In the genomic region with DNA sequence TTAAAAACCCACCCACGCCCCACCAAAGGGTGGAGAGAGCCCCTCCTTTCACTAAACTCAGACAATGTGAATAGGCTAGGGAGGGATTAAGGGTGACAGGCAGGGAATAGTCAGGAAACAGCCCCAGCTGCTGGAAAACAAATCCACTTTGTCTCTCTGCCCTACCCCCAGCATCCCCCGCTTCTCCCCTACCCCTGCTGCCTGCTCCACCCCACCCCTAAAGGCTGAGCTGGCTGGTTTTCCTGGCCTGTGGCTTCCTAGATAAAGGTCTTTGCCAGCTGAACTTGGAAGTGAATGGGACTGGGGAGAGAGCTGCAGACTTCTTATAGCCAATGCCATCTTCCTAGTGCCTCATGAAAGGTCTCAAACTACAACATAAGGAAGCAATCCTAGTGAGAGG, we compare ENCODE assay signal across 10 cellular contexts. TPM values are rescaled to one million over a fixed set of nuclear protein-coding genes. Genes with fewer than 3 reads are reported as not detected.
DNase-seq lines count a peak whose midpoint lies in the region; ATAC-seq, FAIRE-seq and TF ChIP-seq lines count a peak whose summit lies in the region.
"Had no signal": no experiment of that assay in that cellular context is flagged by ENCODE, and none has a peak within 500 bp of the region (broad histone marks: within the 10 kb centered on the region; RNA-seq: fewer than 3 reads in every experiment).

No MANE protein-coding gene starts in this region.

- H2AFZ ChIP-seq in K562 (ENCODE audit: low read depth, low read length), result no peak overlapping the region
- H2AFZ ChIP-seq: hepatocyte had no signal

- H3K79me2 ChIP-seq in K562 (ENCODE audit: control insufficient read depth, insufficient read depth, low read length), result peaks cover 70% of the 10 kb centered on the region

- no peak overlapping the region; the same call in 1 of the 2 replicates for H3K4me2 ChIP-seq in K562 (ENCODE audit: insufficient read depth, low read length)
- H3K4me2 ChIP-seq: hepatocyte had no signal

- intact Hi-C loops in K562 (cut with micrococcal nuclease), result loop anchor here (5.0 to 10.0 kb wide), 4 partner anchors 109 to 446 kb away; a partner anchor contains a TSS
- intact Hi-C loops in left cardiac atrium (cut with DNase I), result loop anchor here in 1 of 2 donors (5.0 kb wide), 1 partner anchor 109 kb away; no protein-coding TSS in a partner anchor
- intact Hi-C loops in posterior cingulate gyrus (cut with DNase I), result loop anchor here (5.0 to 10.0 kb wide), 2 partner anchors 117 to 269 kb away; a partner anchor contains a TSS

- H3K9ac ChIP-seq in K562 (ENCODE audit: insufficient read depth in 1 of 2, low read depth in 2 of 2, low read length in 2 of 2), result peak overlapping the region in 1 of 2 experiments; percentile 37; a peak in 1 of 4 replicates

- no TSS peak for BruUV-seq in K562 (replicated peaks; lab: Mats Ljungman, UMichigan)

- H3K4me3 ChIP-seq in K562, result no peak overlapping the region
- H3K4me3 ChIP-seq: hepatocyte, SJSA1 had no signal

- in situ Hi-C loops in K562 (cut with MboI), result loop anchor here (10.0 kb wide), 1 partner anchor 183 kb away; no protein-coding TSS in a partner anchor

- POLR2A ChIA-PET in K562 (lab: Yijun Ruan, JAX), result interaction anchor here (0.6 to 1.0 kb wide), 4 partner anchors 9 to 14 kb away, joined by 3 read pairs; no protein-coding TSS in a partner anchor

- H3K27ac ChIP-seq in K562 (ENCODE audit: extremely low read depth, low read depth, low read length), result peak overlapping the region; percentile 50; the same call in 2 of the 3 replicates
- H3K27ac ChIP-seq: hepatocyte, SJSA1 had no signal

- no peaks in the 10 kb centered on the region for H3K9me3 ChIP-seq in K562 (replicated peaks; ENCODE audit: control insufficient read depth, insufficient read depth, low read depth, low read length)
- H3K9me3 ChIP-seq: SJSA1 had no signal

- no peaks in the 10 kb centered on the region for H3K27me3 ChIP-seq in K562 (ENCODE audit: control insufficient read depth in 2 of 2, insufficient read depth in 2 of 2, low read length in 2 of 2)
- H3K27me3 ChIP-seq: hepatocyte, SJSA1 had no signal

- FAIRE-seq in K562 (lab: Jason Lieb, UNC), result no peak

- CTCF ChIA-PET in K562 (lab: Yijun Ruan, JAX; ENCODE audit: low intra/inter-chr PET ratio), result interaction anchor here (3.4 kb wide), 1 partner anchor 85 kb away, joined by 46 read pairs; no protein-coding TSS in a partner anchor

- H3K36me3 ChIP-seq in K562 (ENCODE audit: control insufficient read depth, insufficient read depth, low read length), result peaks cover 49% of the 10 kb centered on the region; the same call in 2 of the 3 replicates

- TF ChIP-seq RAD21 in K562 (CRISPR knock-in tag; conservative IDR thresholded peaks at IDR 0.05 in 1 of 2, IDR thresholded peaks at IDR 0.05 in 1 of 2), result no peak

- no peaks in the 10 kb centered on the region for H3K9me1 ChIP-seq in K562 (ENCODE audit: control insufficient read depth, insufficient read depth, low read length)

- TF ChIP-seq POLR2A in K562 (conservative IDR thresholded peaks at IDR 0.05), result no peak

- TF ChIP-seq EP300 in K562 (IDR thresholded peaks at IDR 0.05; ENCODE audit: low read length), result no peak

- peaks cover 33 to 55% of the 10 kb centered on the region in 2 experiments for H3K4me1 ChIP-seq in K562 (replicated peaks in 1 of 2; ENCODE audit: control insufficient read depth in 2 of 2, insufficient read depth in 2 of 2, low read length in 2 of 2)

- H4K20me1 ChIP-seq in K562 (replicated peaks; ENCODE audit: control insufficient read depth, insufficient read depth, low read length), result no peaks in the 10 kb centered on the region

- peak; percentile 16; the same call in 2 of the 3 replicates for ATAC-seq in K562
- peak; percentile 16 to 33 for ATAC-seq in left cardiac atrium
- no peak for ATAC-seq in GM19023 (IDR thresholded peaks at IDR 0.05; ENCODE audit: unreplicated experiment)
- ATAC-seq in HG03280 (IDR thresholded peaks at IDR 0.05; ENCODE audit: unreplicated experiment), result no peak

- TF ChIP-seq CTCF in K562 (IDR thresholded peaks at IDR 0.05 in 2 of 3, conservative IDR thresholded peaks at IDR 0.05 in 1 of 3; ENCODE audit: insufficient read depth in 2 of 3, low read depth in 1 of 3, low read length in 3 of 3), result no peak

- peak; percentile 94 for DNase-seq in Ammon's horn (ENCODE audit: low spot score)
- peak in 2 of 4 experiments; percentile 62 to 63 for DNase-seq in K562 (ENCODE audit: extremely low read depth in 1 of 4, low spot score in 3 of 4)
- peak; percentile 51 for DNase-seq in left cardiac atrium
- DNase-seq in posterior cingulate gyrus, result peak; percentile 51 to 97 (median 80)
- DNase-seq in cerebellar nuclear complex (lab: John Stamatoyannopoulos, UW), result no peak
- no peak for DNase-seq in DMS79 (lab: John Stamatoyannopoulos, UW)

- WGBS in K562 (ENCODE audit: insufficient coverage, low coverage, missing lambda C conversion rate), result 52% methylated on average over 2 of the region's 2 CpGs

RNA-seq across cellular contexts. Expression of a gene that starts 15.0 kb away (rescaled TPM):
- 11.6 and 29.3 TPM in 2 replicates for total RNA-seq in K562 (2011; cell fraction: chromatin; rRNA removed; ENCODE audit: low replicate concordance)
- total RNA-seq in K562 (2011; cell fraction: nucleolus; rRNA removed), result 22.9 and 29.9 TPM in 2 replicates
- total RNA-seq in K562 (2011; cell fraction: nucleoplasm; rRNA removed), result 18.6 and 22.2 TPM in 2 replicates
- total RNA-seq in K562 (2014; rRNA removed) (126 and 135 TPM in 2 replicates), K562 (2014; rRNA removed; fragmentation: Illumina TruSeq; extraction: Trizol) (56.1 and 57.8 TPM in 2 replicates), K562 (2015; rRNA removed; fragmentation: Illumina TruSeq; extraction: Trizol) (74.5 and 80.0 TPM in 2 replicates), K562 (2021) (143 and 162 TPM in 2 replicates), left cardiac atrium (100 to 1,000 TPM; 258 to 297 TPM)
- polyA plus RNA-seq in K562 (2011; rRNA removed) (44.6 and 60.0 TPM in 2 replicates), K562 (2014; fragmentation: Illumina TruSeq; extraction: Trizol) (77.6 and 93.7 TPM in 2 replicates), K562 (2014; fragmentation: Nextera tagmentation; extraction: Ambion mirVana) (1 to 10 TPM; 6.8 to 8.6 TPM), K562 (2014; rRNA removed) (72.9 and 92.8 TPM in 2 replicates)
- polyA plus RNA-seq in K562 (2011; cell fraction: cytosol; rRNA removed), result 39.4 and 107 TPM in 2 replicates
- polyA plus RNA-seq in K562 (2011; cell fraction: nucleus; rRNA removed), result 8.0 and 16.1 TPM in 2 replicates
- polyA plus RNA-seq in K562 (2012), result 74.3 and 99.4 TPM in 2 replicates
- polyA minus RNA-seq in K562 (2011; rRNA and poly(A)+ RNA removed), result 34.7 and 64.3 TPM in 2 replicates
- polyA minus RNA-seq in K562 (2011; cell fraction: cytosol; rRNA and poly(A)+ RNA removed), result 81.5 and 110 TPM in 2 replicates
- polyA minus RNA-seq in K562 (2011; cell fraction: nucleus; rRNA and poly(A)+ RNA removed), result 9.4 and 9.6 TPM in 2 replicates

RNA-seq across cellular contexts. Expression of a gene that starts 19.8 kb away (rescaled TPM):
- 176 and 210 TPM in 2 replicates for total RNA-seq in K562 (2011; cell fraction: chromatin; rRNA removed; ENCODE audit: low replicate concordance)
- 110 and 117 TPM in 2 replicates for total RNA-seq in K562 (2011; cell fraction: nucleolus; rRNA removed)
- 145 and 167 TPM in 2 replicates for total RNA-seq in K562 (2011; cell fraction: nucleoplasm; rRNA removed)
- 90.4 and 99.6 TPM in 2 replicates for total RNA-seq in K562 (2014; rRNA removed)
- total RNA-seq in K562 (2014; rRNA removed; fragmentation: Illumina TruSeq; extraction: Trizol), result 108 and 115 TPM in 2 replicates
- 105 and 113 TPM in 2 replicates for total RNA-seq in K562 (2015; rRNA removed; fragmentation: Illumina TruSeq; extraction: Trizol)
- 120 and 133 TPM in 2 replicates for total RNA-seq in K562 (2021)
- 90.0 and 120 TPM in 2 replicates for polyA plus RNA-seq in K562 (2011; rRNA removed)
- polyA plus RNA-seq in K562 (2011; cell fraction: cytosol; rRNA removed), result 83.3 and 125 TPM in 2 replicates
- polyA plus RNA-seq in K562 (2011; cell fraction: nucleus; rRNA removed), result 58.4 and 72.2 TPM in 2 replicates
- polyA plus RNA-seq in K562 (2012), result 160 and 179 TPM in 2 replicates
- polyA plus RNA-seq in K562 (2014; fragmentation: Illumina TruSeq; extraction: Trizol), result 179 and 180 TPM in 2 replicates
- polyA plus RNA-seq in K562 (2014; fragmentation: Nextera tagmentation; extraction: Ambion mirVana), result 100 to 1,000 TPM; 114 to 160 TPM
- polyA plus RNA-seq in K562 (2014; rRNA removed), result 120 and 134 TPM in 2 replicates
- polyA minus RNA-seq in K562 (2011; rRNA and poly(A)+ RNA removed), result 111 and 124 TPM in 2 replicates
- polyA minus RNA-seq in K562 (2011; cell fraction: cytosol; rRNA and poly(A)+ RNA removed), result 68.3 and 70.2 TPM in 2 replicates
- 35.3 and 48.0 TPM in 2 replicates for polyA minus RNA-seq in K562 (2011; cell fraction: nucleus; rRNA and poly(A)+ RNA removed)
- total RNA-seq in left cardiac atrium, result 100 to 1,000 TPM; 106 to 241 TPM

RNA-seq across cellular contexts. Expression of a gene that starts 50.6 kb away (rescaled TPM):
- 998 and 1,046 TPM in 2 replicates for total RNA-seq in K562 (2011; cell fraction: chromatin; rRNA removed; ENCODE audit: low replicate concordance)
- total RNA-seq in K562 (2011; cell fraction: nucleolus; rRNA removed), result 668 and 698 TPM in 2 replicates
- total RNA-seq in K562 (2011; cell fraction: nucleoplasm; rRNA removed), result 746 and 878 TPM in 2 replicates
- total RNA-seq in K562 (2014; rRNA removed), result 71.7 and 82.2 TPM in 2 replicates
- total RNA-seq in K562 (2014; rRNA removed; fragmentation: Illumina TruSeq; extraction: Trizol), result 75.5 and 89.2 TPM in 2 replicates
- total RNA-seq in K562 (2015; rRNA removed; fragmentation: Illumina TruSeq; extraction: Trizol), result 54.9 and 56.1 TPM in 2 replicates
- total RNA-seq in K562 (2021), result 127 and 141 TPM in 2 replicates
- polyA plus RNA-seq in K562 (2011; rRNA removed), result 102 and 104 TPM in 2 replicates
- polyA plus RNA-seq in K562 (2011; cell fraction: cytosol; rRNA removed), result 101 and 137 TPM in 2 replicates
- polyA plus RNA-seq in K562 (2011; cell fraction: nucleus; rRNA removed), result 300 and 643 TPM in 2 replicates
- polyA plus RNA-seq in K562 (2012), result 77.1 and 103 TPM in 2 replicates
- 143 and 158 TPM in 2 replicates for polyA plus RNA-seq in K562 (2014; fragmentation: Illumina TruSeq; extraction: Trizol)
- polyA plus RNA-seq in K562 (2014; fragmentation: Nextera tagmentation; extraction: Ambion mirVana), result 10 to 100 TPM; 11.8 to 46.3 TPM
- polyA plus RNA-seq in K562 (2014; rRNA removed), result 62.7 and 80.3 TPM in 2 replicates
- polyA minus RNA-seq in K562 (2011; rRNA and poly(A)+ RNA removed), result 165 and 302 TPM in 2 replicates
- polyA minus RNA-seq in K562 (2011; cell fraction: cytosol; rRNA and poly(A)+ RNA removed), result 41.3 and 104 TPM in 2 replicates
- 181 and 232 TPM in 2 replicates for polyA minus RNA-seq in K562 (2011; cell fraction: nucleus; rRNA and poly(A)+ RNA removed)
- total RNA-seq in left cardiac atrium, result 10 to 100 TPM; 40.3 to 55.4 TPM

Comparison
In these comparisons a context has a peak if more than half of its experiments do, and no peak if none do; other contexts are left out.
1. DNase-seq: peak in Ammon's horn (single experiment), left cardiac atrium (single experiment) and posterior cingulate gyrus (10 of 10); none in cerebellar nuclear complex (0 of 2) and DMS79 (single experiment).
2. ATAC-seq: peak in K562 (single experiment) and left cardiac atrium (2 of 2); none in GM19023 (single experiment) and HG03280 (single experiment).